Comparison of ENCODE assay signal across 23 cellular contexts in genomic region chr6:170042596-170043118, GRCh38.
A peak's percentile ranks its signal among the peaks of the same experiment; 100 is the strongest.
DNase-seq lines count a peak whose midpoint lies in the region; ATAC-seq and TF ChIP-seq lines count a peak whose summit lies in the region.
"Had no signal": no experiment of that assay in that cellular context is flagged by ENCODE, and none has a peak within 500 bp of the region (broad histone marks: within the 10 kb centered on the region; RNA-seq: fewer than 3 reads in every experiment).

No MANE protein-coding gene starts in this region.

- peaks cover 0 to 38% (median 23%) of the 10 kb centered on the region in 9 donors for H3K4me1 ChIP-seq in heart right ventricle
- H3K4me1 ChIP-seq: SJSA1 had no signal

- DNase-seq in Right ventricle myocardium inferior (ENCODE audit: missing footprints) (peak; percentile 15), left cardiac atrium (no peak), heart right ventricle (no peak), sciatic nerve (ENCODE audit: low spot score) (peak; percentile 44), dermis blood vessel endothelial cell (no peak), NCI-H2081 treated with DMSO at 0.1 percent for 48 hours (lab: John Stamatoyannopoulos, UW) (no peak), COLO668 (lab: John Stamatoyannopoulos, UW; ENCODE audit: unreplicated experiment) (no peak)
- DNase-seq: 8988T; CD4-positive, alpha-beta memory T cell; DND-41; H9; HFFc6; MG63; NCI-H1436; NCI-H187 treated with DMSO at 0.1 percent for 48 hours; NCI-H226; NCI-H510A treated with DMSO at 0.1 percent for 48 hours; NCI-H748 treated with DMSO at 0.1 percent for 48 hours; NK-92 treated with Interleukin-12 subunit alpha and Interleukin-12 subunit beta, amount 100 ng/mL, for 24 hours had no signal

- intact Hi-C loops in Right ventricle myocardium inferior (cut with DNase I): loop anchor here (1.0 to 2.0 kb wide), 2 partner anchors 31 to 94 kb away; no protein-coding TSS in a partner anchor
- intact Hi-C loops in left cardiac atrium (cut with DNase I): no loop called here
- intact Hi-C loops in heart right ventricle (cut with DNase I): loop anchor here in 6 of 10 donors (1.0 to 10.0 kb wide), 9 partner anchors 31 to 250 kb away; partner anchors contain the start of gene DLL1 (in 2 of the 6)
- intact Hi-C loops in sciatic nerve (cut with DNase I): no loop called here

- H3K27me3 ChIP-seq in heart right ventricle: no peaks in the 10 kb centered on the region
- H3K27me3 ChIP-seq: BLaER1 treated with 17β-estradiol and CSF1 and Interleukin-3, amounts not matched to agents 10 nM and 100 nM; MG63; SJSA1 had no signal

- peak overlapping the region; percentile 53 to 86 (median 71) for H3K27ac ChIP-seq in heart right ventricle
- H3K27ac ChIP-seq: BLaER1 treated with 17β-estradiol and CSF1 and Interleukin-3, amounts not matched to agents 10 nM and 100 nM; SJSA1 had no signal

- no peaks in the 10 kb centered on the region for H3K9me3 ChIP-seq in heart right ventricle
- H3K9me3 ChIP-seq: MG63 had no signal

- ATAC-seq in Right ventricle myocardium inferior: no peak
- no peak for ATAC-seq in left cardiac atrium
- ATAC-seq in heart right ventricle: no peak
- no peak for ATAC-seq in sciatic nerve
- ATAC-seq: GM12878, Panc1 had no signal

- no peak for TF ChIP-seq CTCF in heart right ventricle (IDR thresholded peaks at IDR 0.05)

- no peak overlapping the region for H3K4me3 ChIP-seq in heart right ventricle
- H3K4me3 ChIP-seq: BLaER1 treated with 17β-estradiol and CSF1 and Interleukin-3, amounts not matched to agents 10 nM and 100 nM; GM12878; MG63; SJSA1 had no signal

- no peaks in the 10 kb centered on the region for H3K36me3 ChIP-seq in heart right ventricle
- H3K36me3 ChIP-seq: BLaER1 treated with 17β-estradiol and CSF1 and Interleukin-3, amounts not matched to agents 10 nM and 100 nM; MG63; SJSA1 had no signal

- WGBS in heart right ventricle, 2 donors: 93 to 97% methylated on average over 13 of the region's 13 CpGs

Comparison
In these comparisons a context has a peak if more than half of its experiments do, and no peak if none do; other contexts are left out.
1. DNase-seq: peak in Right ventricle myocardium inferior (single experiment) and sciatic nerve (single experiment); none in left cardiac atrium (single experiment), heart right ventricle (0 of 2), dermis blood vessel endothelial cell (single experiment), NCI-H2081 treated with DMSO at 0.1 percent for 48 hours (single experiment) and COLO668 (single experiment).
2. intact Hi-C loops: an anchor here in Right ventricle myocardium inferior (1.0 to 2.0 kb wide) and heart right ventricle (1.0 to 10.0 kb wide); none called in left cardiac atrium and sciatic nerve.